Comparison of ENCODE assay signal across 24 cellular contexts in the genomic region with DNA sequence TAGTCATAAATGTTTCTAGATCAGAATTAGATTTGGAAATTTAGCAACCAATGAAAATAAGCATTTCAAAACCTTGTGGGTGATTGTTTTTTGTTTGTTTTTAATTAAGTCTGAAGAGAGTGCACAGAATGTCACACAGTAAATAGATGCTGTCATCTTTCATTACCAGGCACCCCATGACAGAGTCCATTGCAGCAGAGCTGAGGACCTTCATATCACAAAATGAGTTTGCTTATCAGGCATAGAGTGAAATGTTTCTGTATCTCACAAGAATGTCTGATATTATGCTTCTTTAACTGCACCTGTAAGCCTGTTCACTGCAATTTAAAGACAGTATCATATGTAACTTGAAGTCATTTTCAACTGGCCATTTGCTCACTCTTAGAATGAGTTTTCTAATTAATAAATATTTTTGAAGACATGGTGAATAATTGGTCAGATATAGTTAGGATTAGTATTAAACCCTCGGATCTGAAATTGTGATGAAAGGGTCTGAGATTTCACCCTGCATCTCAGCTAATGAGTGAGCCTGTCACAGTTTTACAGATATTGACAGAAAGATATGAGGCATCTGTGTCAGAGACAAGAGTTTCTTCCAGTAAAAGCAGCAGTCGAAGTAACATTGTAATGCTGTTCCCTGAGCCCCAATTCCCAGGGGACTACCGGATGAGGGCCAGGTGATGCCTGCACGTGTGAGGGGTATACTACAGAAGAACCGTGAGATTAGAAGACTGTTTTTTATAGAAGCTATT.
DNase-seq lines count a peak whose midpoint lies in the region; ATAC-seq, FAIRE-seq and TF ChIP-seq lines count a peak whose summit lies in the region.
"Had no signal": no experiment of that assay in that cellular context is flagged by ENCODE, and none has a peak within 500 bp of the region (broad histone marks: within the 10 kb centered on the region; RNA-seq: fewer than 3 reads in every experiment).

No MANE protein-coding gene starts in this region.

- no peaks in the 10 kb centered on the region for H3K36me3 ChIP-seq in BE2C
- H3K36me3 ChIP-seq: BLaER1 treated with 17β-estradiol and CSF1 and Interleukin-3, amounts not matched to agents 10 nM and 100 nM; Peyer's patch had no signal

- no peak overlapping the region for H3K4me3 ChIP-seq in BE2C (ENCODE audit: low read depth, low read length)
- H3K4me3 ChIP-seq: BLaER1 treated with 17β-estradiol and CSF1 and Interleukin-3, amounts not matched to agents 10 nM and 100 nM; Peyer's patch had no signal

- no peaks in the 10 kb centered on the region for H3K9me3 ChIP-seq in BE2C
- H3K9me3 ChIP-seq: BLaER1 treated with 17β-estradiol and CSF1 and Interleukin-3, amounts not matched to agents 10 nM and 100 nM; Caco-2; Peyer's patch had no signal

- H3K27me3 ChIP-seq in BE2C = no peaks in the 10 kb centered on the region
- H3K27me3 ChIP-seq: BLaER1 treated with 17β-estradiol and CSF1 and Interleukin-3, amounts not matched to agents 10 nM and 100 nM; Peyer's patch had no signal

- no peak for ATAC-seq in HG02840 (IDR thresholded peaks at IDR 0.05; ENCODE audit: low FRiP score, unreplicated experiment)

- DNase-seq in NCI-H1417 (lab: John Stamatoyannopoulos, UW) = peak in 2 of 3 experiments; percentile 47 to 56
- no peak for DNase-seq in NCI-H1417 treated with DMSO at 0.1 percent for 48 hours (lab: John Stamatoyannopoulos, UW)
- peak; percentile 21 for DNase-seq in BE2C
- peak; percentile 22 for DNase-seq in NCI-H69 (lab: John Stamatoyannopoulos, UW)
- peak; percentile 17 for DNase-seq in retina
- no peak for DNase-seq in GM12892 (ENCODE audit: insufficient read length)
- DNase-seq: Caco-2; CD4-positive, alpha-beta memory T cell; DMS79 treated with DMSO at 0.1 percent for 48 hours; GF-D8; HCEC 1CT; IMR-90; KG1; MM.1S; NCI-H1930; NCI-H446 treated with DMSO at 0.1 percent for 48 hours; NCI-H526; Peyer's patch; SIG-M5; T-helper 2 cell had no signal

- FAIRE-seq in GM12892 (lab: Jason Lieb, UNC) = no peak
- FAIRE-seq: GM12891, H1 had no signal

- peaks cover 6% of the 10 kb centered on the region for H3K4me1 ChIP-seq in BE2C
- H3K4me1 ChIP-seq: Caco-2, Peyer's patch had no signal

- no peak for TF ChIP-seq POLR2A in GM12892 (IDR thresholded peaks at IDR 0.05; ENCODE audit: low read depth, low read length)

- no peak for TF ChIP-seq CTCF in BE2C (IDR thresholded peaks at IDR 0.05; ENCODE audit: low read depth, low read length)

Comparison
In these comparisons a context has a peak if more than half of its experiments do, and no peak if none do; other contexts are left out.
1. DNase-seq: peak in NCI-H1417 (2 of 3), BE2C (single experiment), NCI-H69 (single experiment) and retina (single experiment); none in NCI-H1417 treated with DMSO at 0.1 percent for 48 hours (single experiment) and GM12892 (single experiment).